22 cellular contexts compared by ENCODE assay signal in genomic region chr11:64752106-64752970, GRCh38. TPM values are rescaled to one million over a fixed set of nuclear protein-coding genes. Genes with fewer than 3 reads are reported as not detected.
A peak's percentile ranks its signal among the peaks of the same experiment; 100 is the strongest.
DNase-seq lines count a peak whose midpoint lies in the region; ATAC-seq and TF ChIP-seq lines count a peak whose summit lies in the region.
"Had no signal": no experiment of that assay in that cellular context is flagged by ENCODE, and none has a peak within 500 bp of the region (broad histone marks: within the 10 kb centered on the region; RNA-seq: fewer than 3 reads in every experiment).

No MANE protein-coding gene starts in this region.

- H3K4me1 ChIP-seq in Panc1 (ENCODE audit: control insufficient read depth, insufficient read depth, low read length) = no peaks in the 10 kb centered on the region
- H3K4me1 ChIP-seq in upper lobe of right lung = no peaks in the 10 kb centered on the region
- H3K4me1 ChIP-seq in right atrium auricular region = no peaks in the 10 kb centered on the region
- H3K4me1 ChIP-seq: esophagus squamous epithelium, HAP-1 had no signal

- peak overlapping the region; percentile 69 for H3K27ac Mint-ChIP-seq in activated T-cell treated with anti-CD3 and anti-CD28 coated beads, Interleukin-2, amount 50 U/mL, for 24 hours
- H3K27ac Mint-ChIP-seq: dendritic cell treated with granulocyte-macrophage colony-stimulating factor and Interleukin-4, amounts not matched to agents 40 ng/mL and 50 ng/mL, for 4 days; natural killer cell treated with Interleukin-12 subunit alpha and Interleukin-12 subunit beta and Interleukin-15 and Interleukin-18, amount 100 ng/mL, for 72 hours had no signal

- no peaks in the 10 kb centered on the region for H3K9me3 ChIP-seq in Panc1 (ENCODE audit: control insufficient read depth, insufficient read depth, low read depth, low read length)
- no peaks in the 10 kb centered on the region for H3K9me3 ChIP-seq in upper lobe of right lung
- no peaks in the 10 kb centered on the region for H3K9me3 ChIP-seq in right atrium auricular region
- H3K9me3 ChIP-seq: esophagus squamous epithelium, HAP-1, vagina had no signal

- BruUV-seq in Panc1 (replicated peaks; lab: Mats Ljungman, UMichigan) = no TSS peak

- H3K27me3 ChIP-seq in Panc1 (ENCODE audit: control insufficient read depth, insufficient read depth, low read length) = no peaks in the 10 kb centered on the region
- no peaks in the 10 kb centered on the region for H3K27me3 ChIP-seq in upper lobe of right lung
- no peaks in the 10 kb centered on the region for H3K27me3 ChIP-seq in right atrium auricular region
- H3K27me3 ChIP-seq: esophagus squamous epithelium, vagina had no signal

- POLR2A ChIA-PET in Panc1 (lab: Charles Lee) = no interaction called here

- H3K9me3 Mint-ChIP-seq in activated T-cell treated with anti-CD3 and anti-CD28 coated beads, Interleukin-2, amount 50 U/mL, for 24 hours = no peaks in the 10 kb centered on the region
- no peaks in the 10 kb centered on the region for H3K9me3 Mint-ChIP-seq in activated T-cell treated with anti-CD3 and anti-CD28 coated beads, Interleukin-2, amount 50 U/mL, for 4 hours
- H3K9me3 Mint-ChIP-seq: dendritic cell treated with granulocyte-macrophage colony-stimulating factor and Interleukin-4, amounts not matched to agents 40 ng/mL and 50 ng/mL, for 4 days; immature natural killer cell; natural killer cell treated with Interleukin-12 subunit alpha and Interleukin-12 subunit beta and Interleukin-15 and Interleukin-18, amount 100 ng/mL, for 72 hours had no signal

- no peaks in the 10 kb centered on the region for H3K27me3 Mint-ChIP-seq in activated T-cell treated with anti-CD3 and anti-CD28 coated beads, Interleukin-2, amount 50 U/mL, for 24 hours
- H3K27me3 Mint-ChIP-seq in activated T-cell treated with anti-CD3 and anti-CD28 coated beads, Interleukin-2, amount 50 U/mL, for 4 hours (ENCODE audit: low read depth) = no peaks in the 10 kb centered on the region
- H3K27me3 Mint-ChIP-seq: dendritic cell treated with granulocyte-macrophage colony-stimulating factor and Interleukin-4, amounts not matched to agents 40 ng/mL and 50 ng/mL, for 4 days; natural killer cell treated with Interleukin-12 subunit alpha and Interleukin-12 subunit beta and Interleukin-15 and Interleukin-18, amount 100 ng/mL, for 72 hours had no signal

- no peak overlapping the region for H3K4me3 Mint-ChIP-seq in activated T-cell treated with anti-CD3 and anti-CD28 coated beads, Interleukin-2, amount 50 U/mL, for 24 hours
- no peak overlapping the region for H3K4me3 Mint-ChIP-seq in activated T-cell treated with anti-CD3 and anti-CD28 coated beads, Interleukin-2, amount 50 U/mL, for 4 hours
- H3K4me3 Mint-ChIP-seq: dendritic cell treated with granulocyte-macrophage colony-stimulating factor and Interleukin-4, amounts not matched to agents 40 ng/mL and 50 ng/mL, for 4 days; immature natural killer cell; natural killer cell treated with Interleukin-12 subunit alpha and Interleukin-12 subunit beta and Interleukin-15 and Interleukin-18, amount 100 ng/mL, for 72 hours had no signal

- intact Hi-C loops in Panc1 (cut with micrococcal nuclease; ENCODE audit: unreplicated experiment) (no loop called here), upper lobe of right lung (cut with DNase I) (no loop called here)

- H3K4me3 ChIP-seq in Panc1 (ENCODE audit: low read depth in 2 of 2, low read length in 2 of 2) (no peak overlapping the region), upper lobe of right lung (no peak overlapping the region), right atrium auricular region (no peak overlapping the region)
- H3K4me3 ChIP-seq: esophagus squamous epithelium, HAP-1, PC-9, vagina had no signal

- no peak for ATAC-seq in activated T-cell treated with anti-CD3 and anti-CD28 coated beads, Interleukin-2, amount 50 U/mL, for 4 hours
- ATAC-seq in Panc1 = peak; percentile 6; the same call in 1 of the 2 replicates
- ATAC-seq in upper lobe of right lung = no peak
- ATAC-seq: natural killer cell treated with Interleukin-12 subunit alpha and Interleukin-12 subunit beta and Interleukin-15 and Interleukin-18, amount 100 ng/mL, for 72 hours had no signal

- TF ChIP-seq CTCF in Panc1 (IDR thresholded peaks at IDR 0.05) = no peak
- TF ChIP-seq CTCF in upper lobe of right lung (IDR thresholded peaks at IDR 0.05) = no peak
- no peak for TF ChIP-seq CTCF in right atrium auricular region (IDR thresholded peaks at IDR 0.05)

- no peaks in the 10 kb centered on the region for H3K36me3 ChIP-seq in Panc1 (ENCODE audit: control insufficient read depth, insufficient read depth, low read length)
- no peaks in the 10 kb centered on the region for H3K36me3 ChIP-seq in upper lobe of right lung
- H3K36me3 ChIP-seq in right atrium auricular region = peaks cover 13% of the 10 kb centered on the region
- H3K36me3 ChIP-seq: esophagus squamous epithelium, HAP-1, vagina, WERI-Rb-1 had no signal

- CTCF ChIA-PET in Panc1 (lab: Charles Lee) = interaction anchor here (0.7 kb wide), 1 partner anchor 13 kb away, joined by 5 read pairs; no protein-coding TSS in a partner anchor

- H3K4me1 Mint-ChIP-seq in activated T-cell treated with anti-CD3 and anti-CD28 coated beads, Interleukin-2, amount 50 U/mL, for 24 hours (ENCODE audit: low read depth) = peaks cover 13% of the 10 kb centered on the region
- peaks cover 17% of the 10 kb centered on the region for H3K4me1 Mint-ChIP-seq in activated T-cell treated with anti-CD3 and anti-CD28 coated beads, Interleukin-2, amount 50 U/mL, for 4 hours (ENCODE audit: low read depth)

- H3K36me3 Mint-ChIP-seq in activated T-cell treated with anti-CD3 and anti-CD28 coated beads, Interleukin-2, amount 50 U/mL, for 24 hours (ENCODE audit: low read depth) = peaks cover 38% of the 10 kb centered on the region
- H3K36me3 Mint-ChIP-seq in activated T-cell treated with anti-CD3 and anti-CD28 coated beads, Interleukin-2, amount 50 U/mL, for 4 hours (ENCODE audit: insufficient read depth) = peaks cover 14% of the 10 kb centered on the region
- H3K36me3 Mint-ChIP-seq: natural killer cell treated with Interleukin-12 subunit alpha and Interleukin-12 subunit beta and Interleukin-15 and Interleukin-18, amount 100 ng/mL, for 72 hours had no signal

- in situ Hi-C loops in Panc1 (cut with HindIII; ENCODE audit: low pct_unique_long_range_greater_than_20kb, low sequenced_read_pairs) = no loop called here

- no peak overlapping the region for H3K27ac ChIP-seq in Panc1 (ENCODE audit: low read length)
- H3K27ac ChIP-seq in upper lobe of right lung = no peak overlapping the region
- H3K27ac ChIP-seq in right atrium auricular region = no peak overlapping the region
- H3K27ac ChIP-seq: esophagus squamous epithelium, PC-9, vagina, WERI-Rb-1 had no signal

- DNase-seq in activated T-cell treated with anti-CD3 and anti-CD28 coated beads, Interleukin-2, amount 50 U/mL, for 24 hours = no peak
- no peak for DNase-seq in activated T-cell treated with anti-CD3 and anti-CD28 coated beads, Interleukin-2, amount 50 U/mL, for 4 hours
- DNase-seq in Panc1 (ENCODE audit: low read depth, low spot score) (no peak), islet precursor cell (peak; percentile 47), upper lobe of right lung (peak; percentile 53), right atrium auricular region (ENCODE audit: low spot score) (no peak), NCI-H2171 (lab: John Stamatoyannopoulos, UW) (no peak), activated gamma-delta T cell (lab: John Stamatoyannopoulos, UW) (no peak)
- DNase-seq: Calu3, esophagus squamous epithelium, immature natural killer cell, mammary epithelial cell, NCI-H2029, PC-9, WERI-Rb-1 had no signal

RNA-seq across cellular contexts. Expression of gene PYGM, which starts 7.4 kb away (rescaled TPM):
- 1 to 10 TPM; 1.7 to 2.7 (median 2.1) TPM for total RNA-seq in activated T-cell treated with anti-CD3 and anti-CD28 coated beads, Interleukin-2, amount 50 U/mL, for 4 hours
- 0.39 TPM for total RNA-seq in Panc1 (2021; ENCODE audit: unreplicated experiment)
- 0.34 TPM for polyA plus RNA-seq in Panc1 (2012; ENCODE audit: insufficient read length)
- total RNA-seq in upper lobe of right lung = 2.0 TPM
- total RNA-seq in right atrium auricular region = 10 to 100 TPM; 17.8 to 84.7 TPM

RNA-seq across cellular contexts. Expression of gene RASGRP2, which starts 8.4 kb away (rescaled TPM):
- total RNA-seq in activated T-cell treated with anti-CD3 and anti-CD28 coated beads, Interleukin-2, amount 50 U/mL, for 4 hours = 1 to 10 TPM; 2.6 to 3.7 (median 2.9) TPM
- total RNA-seq in Panc1 (2021; ENCODE audit: unreplicated experiment) = 3.7 TPM
- 8.0 TPM for polyA plus RNA-seq in Panc1 (2012; ENCODE audit: insufficient read length)
- 27.6 TPM for total RNA-seq in upper lobe of right lung
- total RNA-seq in right atrium auricular region = 10 to 100 TPM; 28.1 to 30.4 TPM
- total RNA-seq: Calu3, HT1080, MCF 10A had no signal
- polyA plus RNA-seq: mammary epithelial cell had no signal

RNA-seq across cellular contexts. Expression of gene SF1, which starts 26.0 kb away (rescaled TPM):
- total RNA-seq in activated T-cell treated with anti-CD3 and anti-CD28 coated beads, Interleukin-2, amount 50 U/mL, for 4 hours = 100 to 1,000 TPM; 549 to 586 (median 553) TPM
- total RNA-seq in Panc1 (2021; ENCODE audit: unreplicated experiment) (360 TPM), upper lobe of right lung (294 TPM), right atrium auricular region (100 to 1,000 TPM; 196 to 213 TPM)
- 296 TPM for polyA plus RNA-seq in Panc1 (2012; ENCODE audit: insufficient read length)

RNA-seq across cellular contexts. Expression of gene NRXN2, which starts 29.3 kb away (rescaled TPM):
- 1 to 10 TPM in 1 of 3 donors, under 1 TPM in 2; 0.16 to 1.0 (median 0.71) TPM for total RNA-seq in activated T-cell treated with anti-CD3 and anti-CD28 coated beads, Interleukin-2, amount 50 U/mL, for 4 hours
- total RNA-seq in Panc1 (2021; ENCODE audit: unreplicated experiment) (0.15 TPM), upper lobe of right lung (0.72 TPM), right atrium auricular region (1 to 10 TPM in 1 of 2 donors, under 1 TPM in 1; 0.85 to 1.4 TPM)
- polyA plus RNA-seq in Panc1 (2012; ENCODE audit: insufficient read length) = 0.29 TPM
- total RNA-seq: Calu3, MCF 10A, PC-9, pulmonary artery endothelial cell had no signal

RNA-seq across cellular contexts. Expression of gene MAP4K2, which starts 50.7 kb away (rescaled TPM):
- 10 to 100 TPM; 42.2 to 51.5 (median 43.7) TPM for total RNA-seq in activated T-cell treated with anti-CD3 and anti-CD28 coated beads, Interleukin-2, amount 50 U/mL, for 4 hours
- total RNA-seq in Panc1 (2021; ENCODE audit: unreplicated experiment) (46.4 TPM), upper lobe of right lung (28.9 TPM), right atrium auricular region (10 to 100 TPM; 19.4 to 20.4 TPM)
- polyA plus RNA-seq in Panc1 (2012; ENCODE audit: insufficient read length) = 57.8 TPM

Comparison
In these comparisons a context has a peak if more than half of its experiments do, and no peak if none do; other contexts are left out.
1. DNase-seq: peak in islet precursor cell (single experiment) and upper lobe of right lung (single experiment); none in activated T-cell treated with anti-CD3 and anti-CD28 coated beads, Interleukin-2, amount 50 U/mL, for 24 hours (single experiment), activated T-cell treated with anti-CD3 and anti-CD28 coated beads, Interleukin-2, amount 50 U/mL, for 4 hours (single experiment), Panc1 (single experiment), right atrium auricular region (single experiment), NCI-H2171 (single experiment) and activated gamma-delta T cell (single experiment).